In genomic region chr17:32774286-32775084, GRCh38 we compare ENCODE assay signal across 27 cellular contexts.
"Had no signal": no experiment of that assay in that cellular context is flagged by ENCODE, and none has a peak within 500 bp of the region (broad histone marks: within the 10 kb centered on the region; RNA-seq: fewer than 3 reads in every experiment).

No MANE protein-coding gene starts in this region.

- H3K4me1 Mint-ChIP-seq: activated naive CD4-positive, alpha-beta T cell treated with anti-CD3 and anti-CD28 coated beads, Interleukin-2, amount 10 ng/mL, durations not matched to agents 7 days and 5 days; central memory CD8-positive, alpha-beta T cell; immature natural killer cell had no signal

- DNase-seq: activated CD4-positive, CD25-positive, alpha-beta regulatory T cell treated with anti-CD3 and anti-CD28 coated beads, Interleukin-2, amount 50 U/mL, for 72 hours; activated CD8-positive, alpha-beta memory T cell treated with anti-CD3 and anti-CD28 coated beads for 24 hours; activated CD8-positive, alpha-beta memory T cell treated with anti-CD3 and anti-CD28 coated beads, Interleukin-2, amount 50 U/mL, for 48 hours; activated effector memory CD4-positive, alpha-beta T cell treated with Interleukin-2 at 50 U/mL for 16 hours; activated naive CD4-positive, alpha-beta T cell treated with anti-CD3 and anti-CD28 coated beads, Interleukin-2, amount 10 ng/mL, durations not matched to agents 7 days and 5 days; activated T-cell treated with anti-CD3 and anti-CD28 coated beads, Interleukin-2, amount 50 U/mL, for 48 hours; erythroblast; foreskin melanocyte; glutamatergic neuron; hippocampal formation; immature natural killer cell; kidney glomerular epithelial cell; mesenchymal stem cell; nucleus accumbens; stimulated activated CD4-positive, alpha-beta T cell treated with anti-CD3 and anti-CD28 coated beads, Interleukin-2, amount 100 ng/mL, for 48 hours had no signal

- H3K4me1 ChIP-seq: prostate gland, right atrium auricular region, tibial nerve, vagina had no signal

- H3K36me3 ChIP-seq: prostate gland, right atrium auricular region, tibial nerve had no signal

- H3K36me3 Mint-ChIP-seq: activated naive CD4-positive, alpha-beta T cell treated with anti-CD3 and anti-CD28 coated beads, Interleukin-2, amount 10 ng/mL, durations not matched to agents 7 days and 5 days; natural killer cell treated with Interleukin-12 subunit alpha and Interleukin-12 subunit beta and Interleukin-15 and Interleukin-18, amount 100 ng/mL, for 72 hours had no signal

- H3K27me3 ChIP-seq: ascending aorta, right atrium auricular region, tibial nerve, vagina had no signal

- H3K27me3 Mint-ChIP-seq: activated naive CD4-positive, alpha-beta T cell treated with anti-CD3 and anti-CD28 coated beads, Interleukin-2, amount 10 ng/mL, durations not matched to agents 7 days and 5 days; central memory CD8-positive, alpha-beta T cell; stimulated activated naive CD8-positive, alpha-beta T cell treated with anti-CD3 and anti-CD28 coated beads, Interleukin-15, Interleukin-2, amounts not matched to agents 100 ng/mL and 50 ng/mL, for 24 hours had no signal

- ATAC-seq: natural killer cell treated with Interleukin-12 subunit alpha and Interleukin-12 subunit beta and Interleukin-15 and Interleukin-18, amount 100 ng/mL, for 72 hours had no signal

- H3K9me3 Mint-ChIP-seq: activated naive CD4-positive, alpha-beta T cell treated with anti-CD3 and anti-CD28 coated beads, Interleukin-2, amount 10 ng/mL, durations not matched to agents 7 days and 5 days; central memory CD8-positive, alpha-beta T cell; immature natural killer cell; natural killer cell treated with Interleukin-12 subunit alpha and Interleukin-12 subunit beta and Interleukin-15 and Interleukin-18, amount 100 ng/mL, for 72 hours; stimulated activated naive CD8-positive, alpha-beta T cell treated with anti-CD3 and anti-CD28 coated beads, Interleukin-15, Interleukin-2, amounts not matched to agents 100 ng/mL and 50 ng/mL, for 24 hours; T-helper 1 cell treated with Interleukin-12 subunit alpha and Interleukin-12 subunit beta and Interleukin-4 antibody, amounts not matched to agents 30 μg/mL and 1 μg/mL, for 36 hours had no signal

- H3K27ac Mint-ChIP-seq: activated naive CD4-positive, alpha-beta T cell treated with anti-CD3 and anti-CD28 coated beads, Interleukin-2, amount 10 ng/mL, durations not matched to agents 7 days and 5 days; immature natural killer cell; natural killer cell treated with Interleukin-12 subunit alpha and Interleukin-12 subunit beta and Interleukin-15 and Interleukin-18, amount 100 ng/mL, for 72 hours; stimulated activated naive CD8-positive, alpha-beta T cell treated with anti-CD3 and anti-CD28 coated beads, Interleukin-15, Interleukin-2, amounts not matched to agents 100 ng/mL and 50 ng/mL, for 24 hours; T-helper 1 cell treated with Interleukin-12 subunit alpha and Interleukin-12 subunit beta and Interleukin-4 antibody, amounts not matched to agents 30 μg/mL and 1 μg/mL, for 36 hours had no signal

- FAIRE-seq: endometrium had no signal

- H3K4me3 Mint-ChIP-seq: activated naive CD4-positive, alpha-beta T cell treated with anti-CD3 and anti-CD28 coated beads, Interleukin-2, amount 10 ng/mL, durations not matched to agents 7 days and 5 days; central memory CD8-positive, alpha-beta T cell; immature natural killer cell; natural killer cell treated with Interleukin-12 subunit alpha and Interleukin-12 subunit beta and Interleukin-15 and Interleukin-18, amount 100 ng/mL, for 72 hours; stimulated activated naive CD8-positive, alpha-beta T cell treated with anti-CD3 and anti-CD28 coated beads, Interleukin-15, Interleukin-2, amounts not matched to agents 100 ng/mL and 50 ng/mL, for 24 hours; T-helper 1 cell treated with Interleukin-12 subunit alpha and Interleukin-12 subunit beta and Interleukin-4 antibody, amounts not matched to agents 30 μg/mL and 1 μg/mL, for 36 hours had no signal

- H3K9me3 ChIP-seq: ascending aorta, prostate gland, right atrium auricular region, tibial nerve, vagina had no signal

- H3K27ac ChIP-seq: ascending aorta, coronary artery, prostate gland, right atrium auricular region, skin epidermis, tibial nerve, vagina had no signal

- H3K4me3 ChIP-seq: ascending aorta, coronary artery, prostate gland, right atrium auricular region, skin epidermis, tibial nerve, vagina had no signal
